In the genomic region with DNA sequence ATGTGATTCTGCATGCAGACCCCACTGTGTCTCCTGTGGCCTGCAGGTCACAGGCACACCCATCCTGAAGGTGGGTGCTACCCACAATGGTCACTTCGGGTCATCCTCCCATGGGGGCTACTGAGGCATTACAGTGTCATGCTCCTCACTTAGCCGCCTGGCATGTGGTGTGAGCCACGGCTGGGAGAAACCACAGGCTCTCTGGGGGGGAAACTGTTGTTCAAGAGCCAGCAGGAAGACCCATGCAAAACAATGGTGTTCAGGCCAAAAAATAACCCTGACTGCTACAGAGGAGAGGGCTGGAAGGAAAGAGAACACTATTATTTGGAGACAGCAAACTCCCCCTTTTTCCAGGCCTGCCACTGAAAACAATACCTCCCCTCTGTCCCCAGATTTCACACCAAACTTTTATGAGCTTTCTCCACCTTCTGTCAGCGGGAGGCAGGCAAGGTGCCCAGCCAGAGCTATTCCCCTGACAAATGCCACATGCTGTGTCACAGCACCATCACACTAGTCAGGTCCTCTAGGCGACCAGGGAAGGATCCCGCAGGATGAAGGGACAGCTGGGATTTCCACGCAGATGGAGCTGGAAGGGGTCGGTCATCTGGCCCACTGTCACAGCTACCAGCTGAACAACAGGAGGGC, we compare ENCODE assay signal across 10 cellular contexts.
DNase-seq lines count a peak whose midpoint lies in the region; ATAC-seq and TF ChIP-seq lines count a peak whose summit lies in the region.
"Had no signal": no experiment of that assay in that cellular context is flagged by ENCODE, and none has a peak within 500 bp of the region (broad histone marks: within the 10 kb centered on the region; RNA-seq: fewer than 3 reads in every experiment).

No MANE protein-coding gene starts in this region.

- no peak for TF ChIP-seq CTCF in CD14-positive monocyte (IDR thresholded peaks at IDR 0.05)
- TF ChIP-seq CTCF in coronary artery (IDR thresholded peaks at IDR 0.05), result no peak
- TF ChIP-seq CTCF in neural cell (IDR thresholded peaks at IDR 0.05; ENCODE audit: poor library complexity, severe bottlenecking), result no peak

- no peak for TF ChIP-seq EP300 in neural cell (conservative IDR thresholded peaks at IDR 0.05; ENCODE audit: poor library complexity, severe bottlenecking)

- intact Hi-C loops in CD14-positive monocyte (cut with micrococcal nuclease), result no loop called here

- H3K36me3 ChIP-seq in neural cell (ENCODE audit: insufficient read depth, low read length), result no peaks in the 10 kb centered on the region

- no peaks in the 10 kb centered on the region for H3K27me3 Mint-ChIP-seq in CD14-positive monocyte (ENCODE audit: low read depth in 3 of 3)

- no peak overlapping the region for H2AFZ ChIP-seq in neural cell (ENCODE audit: low read depth, low read length)

- H4K20me1 ChIP-seq in neural cell (ENCODE audit: insufficient read depth), result no peaks in the 10 kb centered on the region

- peaks cover 3% of the 10 kb centered on the region for H3F3A ChIP-seq in neural cell (ENCODE audit: insufficient read depth, low read length, poor library complexity, severe bottlenecking)

- H3K79me2 ChIP-seq in neural cell (replicated peaks; ENCODE audit: insufficient read depth, low read length), result no peaks in the 10 kb centered on the region

- peaks cover 43% of the 10 kb centered on the region for H3K4me1 Mint-ChIP-seq in CD14-positive monocyte

- H3K27ac Mint-ChIP-seq in CD14-positive monocyte, result peak overlapping the region in 4 of 7 donors; percentile 28 to 85 (median 66)

- no peaks in the 10 kb centered on the region for H3K9me2 ChIP-seq in neural cell (ENCODE audit: insufficient read depth, low read length)

- H3K4me2 ChIP-seq in neural cell (ENCODE audit: low read length), result no peak overlapping the region

- TF ChIP-seq RAD21 in neural cell (conservative IDR thresholded peaks at IDR 0.05), result no peak

- H3K36me3 Mint-ChIP-seq in CD14-positive monocyte, result peaks cover 28 to 61% of the 10 kb centered on the region in 2 donors

- peak overlapping the region; percentile 12 for H3K9ac ChIP-seq in neural cell (ENCODE audit: low read length)

- H3K27me3 ChIP-seq in neural cell (ENCODE audit: insufficient read depth, low read depth, low read length), result no peaks in the 10 kb centered on the region

- H3K27ac ChIP-seq in coronary artery (peak overlapping the region; percentile 27 to 87), neural cell (ENCODE audit: low read length) (no peak overlapping the region)

- H3K9me3 ChIP-seq in neural cell (ENCODE audit: low read length), result no peaks in the 10 kb centered on the region

- H3K9me3 Mint-ChIP-seq in CD14-positive monocyte, result no peaks in the 10 kb centered on the region

- no peak for ATAC-seq in HG02610 (IDR thresholded peaks at IDR 0.05; ENCODE audit: unreplicated experiment)
- no peak for ATAC-seq in GM21619 (IDR thresholded peaks at IDR 0.05; ENCODE audit: unreplicated experiment)
- no peak for ATAC-seq in HG03175 (IDR thresholded peaks at IDR 0.05; ENCODE audit: unreplicated experiment)
- no peak for ATAC-seq in GM21528 (IDR thresholded peaks at IDR 0.05; ENCODE audit: low FRiP score, unreplicated experiment)

- H3K4me3 Mint-ChIP-seq in CD14-positive monocyte, result no peak overlapping the region

- H3K4me3 ChIP-seq in coronary artery, result no peak overlapping the region
- no peak overlapping the region for H3K4me3 ChIP-seq in neural cell (ENCODE audit: low read length)

- DNase-seq in CD14-positive monocyte (ENCODE audit: low spot score) (no peak), NCI-H1694 treated with DMSO at 0.1 percent for 48 hours (lab: John Stamatoyannopoulos, UW) (peak; percentile 83), coronary artery (ENCODE audit: low spot score) (no peak)
- DNase-seq: activated T-cell treated with anti-CD3 and anti-CD28 coated beads, Interleukin-2, amount 50 U/mL, for 48 hours; DMS 273 treated with DMSO at 0.1 percent for 48 hours had no signal

TF ChIP-seq in neural cell, 6 proteins besides CTCF, POLR2A, EP300 and RAD21:
- TF ChIP-seq MXI1 (conservative IDR thresholded peaks at IDR 0.05; ENCODE audit: poor library complexity, severe bottlenecking) (no peak), SMC3 (conservative IDR thresholded peaks at IDR 0.05; ENCODE audit: poor library complexity) (no peak), EZH2 (IDR thresholded peaks at IDR 0.05; ENCODE audit: borderline replicate concordance, insufficient read depth, low read length, poor library complexity, severe bottlenecking) (no peak), TAF1 (IDR thresholded peaks at IDR 0.05; ENCODE audit: low read depth) (no peak), POLR2AphosphoS5 (IDR thresholded peaks at IDR 0.05) (no peak)
- TF ChIP-seq, protein P1, sequence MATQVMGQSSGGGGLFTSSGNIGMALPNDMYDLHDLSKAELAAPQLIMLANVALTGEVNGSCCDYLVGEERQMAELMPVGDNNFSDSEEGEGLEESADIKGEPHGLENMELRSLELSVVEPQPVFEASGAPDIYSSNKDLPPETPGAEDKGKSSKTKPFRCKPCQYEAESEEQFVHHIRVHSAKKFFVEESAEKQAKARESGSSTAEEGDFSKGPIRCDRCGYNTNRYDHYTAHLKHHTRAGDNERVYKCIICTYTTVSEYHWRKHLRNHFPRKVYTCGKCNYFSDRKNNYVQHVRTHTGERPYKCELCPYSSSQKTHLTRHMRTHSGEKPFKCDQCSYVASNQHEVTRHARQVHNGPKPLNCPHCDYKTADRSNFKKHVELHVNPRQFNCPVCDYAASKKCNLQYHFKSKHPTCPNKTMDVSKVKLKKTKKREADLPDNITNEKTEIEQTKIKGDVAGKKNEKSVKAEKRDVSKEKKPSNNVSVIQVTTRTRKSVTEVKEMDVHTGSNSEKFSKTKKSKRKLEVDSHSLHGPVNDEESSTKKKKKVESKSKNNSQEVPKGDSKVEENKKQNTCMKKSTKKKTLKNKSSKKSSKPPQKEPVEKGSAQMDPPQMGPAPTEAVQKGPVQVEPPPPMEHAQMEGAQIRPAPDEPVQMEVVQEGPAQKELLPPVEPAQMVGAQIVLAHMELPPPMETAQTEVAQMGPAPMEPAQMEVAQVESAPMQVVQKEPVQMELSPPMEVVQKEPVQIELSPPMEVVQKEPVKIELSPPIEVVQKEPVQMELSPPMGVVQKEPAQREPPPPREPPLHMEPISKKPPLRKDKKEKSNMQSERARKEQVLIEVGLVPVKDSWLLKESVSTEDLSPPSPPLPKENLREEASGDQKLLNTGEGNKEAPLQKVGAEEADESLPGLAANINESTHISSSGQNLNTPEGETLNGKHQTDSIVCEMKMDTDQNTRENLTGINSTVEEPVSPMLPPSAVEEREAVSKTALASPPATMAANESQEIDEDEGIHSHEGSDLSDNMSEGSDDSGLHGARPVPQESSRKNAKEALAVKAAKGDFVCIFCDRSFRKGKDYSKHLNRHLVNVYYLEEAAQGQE (IDR thresholded peaks at IDR 0.05; ENCODE audit: borderline replicate concordance), result no peak
